In genomic region chr3:188327433-188327832, GRCh38 we compare ENCODE assay signal across 25 cellular contexts.
A peak's percentile ranks its signal among the peaks of the same experiment; 100 is the strongest.
DNase-seq lines count a peak whose midpoint lies in the region; ATAC-seq, FAIRE-seq and TF ChIP-seq lines count a peak whose summit lies in the region.
"Had no signal": no experiment of that assay in that cellular context is flagged by ENCODE, and none has a peak within 500 bp of the region (broad histone marks: within the 10 kb centered on the region; RNA-seq: fewer than 3 reads in every experiment).

No MANE protein-coding gene starts in this region.

- peaks cover 7% of the 10 kb centered on the region; the same call in 1 of the 2 replicates for H3K27me3 ChIP-seq in Karpas-422 (ENCODE audit: low read length)
- no peaks in the 10 kb centered on the region for H3K27me3 ChIP-seq in ascending aorta
- H3K27me3 ChIP-seq in keratinocyte (ENCODE audit: control insufficient read depth, extremely low read depth, insufficient read depth, low read length) = no peaks in the 10 kb centered on the region
- no peaks in the 10 kb centered on the region for H3K27me3 ChIP-seq in skeletal muscle tissue (ENCODE audit: control insufficient read depth in 3 of 3, insufficient read depth in 3 of 3, low read length in 3 of 3)
- H3K27me3 ChIP-seq in hepatocyte = no peaks in the 10 kb centered on the region
- H3K27me3 ChIP-seq: BE2C had no signal

- WGBS in hepatocyte (ENCODE audit: low lambda C conversion rate, missing lambda C conversion rate) = 70% methylated on average over 2 of the region's 2 CpGs

- H3K27me3 Mint-ChIP-seq in activated T-cell treated with anti-CD3 and anti-CD28 coated beads, Interleukin-2, amount 50 U/mL, for 72 hours (ENCODE audit: low read depth) = no peaks in the 10 kb centered on the region

- no peaks in the 10 kb centered on the region for H3K9me2 ChIP-seq in Karpas-422 (replicated peaks; ENCODE audit: insufficient read depth, low read length)
- H3K9me2 ChIP-seq in hepatocyte (replicated peaks; ENCODE audit: insufficient read depth) = no peaks in the 10 kb centered on the region

- no peak overlapping the region for H2AFZ ChIP-seq in Karpas-422 (ENCODE audit: low read length)
- no peak overlapping the region for H2AFZ ChIP-seq in keratinocyte (ENCODE audit: control insufficient read depth, low read length)
- H2AFZ ChIP-seq in hepatocyte = no peak overlapping the region

- peak; percentile 9 for FAIRE-seq in keratinocyte (lab: Jason Lieb, UNC)
- FAIRE-seq: D721Med, GM19239, HTR-8/SVneo, RCC 7860 had no signal

- H3K36me3 ChIP-seq in Karpas-422 (ENCODE audit: insufficient read depth, low read length) (no peaks in the 10 kb centered on the region), ascending aorta (no peaks in the 10 kb centered on the region), keratinocyte (ENCODE audit: control insufficient read depth in 2 of 2, extremely low read depth in 1 of 2, insufficient read depth in 2 of 2, low read length in 2 of 2) (peaks cover 0 to 4% of the 10 kb centered on the region in 2 experiments), skeletal muscle tissue (ENCODE audit: control insufficient read depth in 3 of 3, insufficient read depth in 3 of 3, low read length in 3 of 3) (no peaks in the 10 kb centered on the region), hepatocyte (replicated peaks; ENCODE audit: insufficient read depth, low read depth) (no peaks in the 10 kb centered on the region)
- H3K36me3 ChIP-seq: BE2C had no signal

- H3K9me3 ChIP-seq in Karpas-422 (ENCODE audit: low read length) = no peaks in the 10 kb centered on the region
- H3K9me3 ChIP-seq in ascending aorta = no peaks in the 10 kb centered on the region
- H3K9me3 ChIP-seq in keratinocyte (ENCODE audit: control insufficient read depth, low read depth, low read length) = no peaks in the 10 kb centered on the region
- H3K9me3 ChIP-seq in skeletal muscle tissue (ENCODE audit: control insufficient read depth in 3 of 3, low read length in 3 of 3) = no peaks in the 10 kb centered on the region
- H3K9me3 ChIP-seq in hepatocyte (ENCODE audit: low read depth) = no peaks in the 10 kb centered on the region
- H3K9me3 ChIP-seq: BE2C had no signal

- H3K4me2 ChIP-seq in Karpas-422 (ENCODE audit: low read depth, low read length, poor library complexity, severe bottlenecking) (peak overlapping the region; percentile 27), keratinocyte (ENCODE audit: control insufficient read depth, extremely low read depth, insufficient read depth, low read depth, low read length) (no peak overlapping the region), hepatocyte (no peak overlapping the region)
- H3K4me2 ChIP-seq: KMS-11 had no signal

- ATAC-seq in activated T-cell treated with anti-CD3 and anti-CD28 coated beads, Interleukin-2, amount 50 U/mL, for 72 hours (replicated peaks in 1 of 2) = no peak
- ATAC-seq in GM19035 (IDR thresholded peaks at IDR 0.05; ENCODE audit: unreplicated experiment) = no peak
- ATAC-seq: HCT116 had no signal

- no peak overlapping the region for H3K27ac Mint-ChIP-seq in activated T-cell treated with anti-CD3 and anti-CD28 coated beads, Interleukin-2, amount 50 U/mL, for 72 hours

- H3K4me3 ChIP-seq in Karpas-422 (ENCODE audit: low read length) (no peak overlapping the region), ascending aorta (no peak overlapping the region), keratinocyte (ENCODE audit: control insufficient read depth in 2 of 3, extremely low read depth in 1 of 3, insufficient read depth in 2 of 3, low read depth in 1 of 3, low read length in 3 of 3) (no peak overlapping the region), skeletal muscle tissue (ENCODE audit: low read length in 3 of 3) (no peak overlapping the region), hepatocyte (no peak overlapping the region)

- intact Hi-C loops in ascending aorta (cut with DNase I) = loop anchor here (5.0 to 10.0 kb wide), 4 partner anchors 60 to 585 kb away; partner anchors contain the start of gene LPP

- DNase-seq in Karpas-422 (no peak), ascending aorta (ENCODE audit: low spot score in 2 of 2) (no peak), keratinocyte (ENCODE audit: low read depth, low spot score) (no peak), hepatocyte (ENCODE audit: low spot score) (no peak)
- no peak for DNase-seq in activated T-cell treated with anti-CD3 and anti-CD28 coated beads, Interleukin-2, amount 50 U/mL, for 72 hours
- DNase-seq: BE2C; DMS53; EL; GF-D8; GOT3; NCI-H1694; NCI-H2081; NCI-H2171; NCI-H345; NCI-H524; NCI-H774; NK-92 treated with Interleukin-12 subunit alpha and Interleukin-12 subunit beta, amount 100 ng/mL, for 24 hours had no signal

- H3K9ac ChIP-seq in Karpas-422 (ENCODE audit: low read length) = no peak overlapping the region
- H3K9ac ChIP-seq in keratinocyte (ENCODE audit: control insufficient read depth, extremely low read depth, insufficient read depth, low read length) = no peak overlapping the region
- peak overlapping the region in 1 of 3 donors; percentile 51 for H3K9ac ChIP-seq in skeletal muscle tissue (ENCODE audit: low read depth in 1 of 3, low read length in 3 of 3)
- H3K9ac ChIP-seq: KMS-11 had no signal

- peaks cover 0 to 3% of the 10 kb centered on the region in 2 donors for H3K9me3 Mint-ChIP-seq in activated T-cell treated with anti-CD3 and anti-CD28 coated beads, Interleukin-2, amount 50 U/mL, for 72 hours

- TF ChIP-seq CTCF in ascending aorta (IDR thresholded peaks at IDR 0.05) (no peak), keratinocyte (optimal IDR thresholded peaks at IDR 0.05 in 1 of 3, IDR thresholded peaks at IDR 0.05 in 1 of 3, conservative IDR thresholded peaks at IDR 0.05 in 1 of 3; ENCODE audit: extremely low read depth in 1 of 3, insufficient read depth in 2 of 3, low read length in 3 of 3) (no peak), hepatocyte (IDR thresholded peaks at IDR 0.05; ENCODE audit: poor library complexity) (no peak)

- H3K4me3 Mint-ChIP-seq in activated T-cell treated with anti-CD3 and anti-CD28 coated beads, Interleukin-2, amount 50 U/mL, for 72 hours = no peak overlapping the region

- H3K79me2 ChIP-seq in Karpas-422 (ENCODE audit: low read length) = no peaks in the 10 kb centered on the region
- H3K79me2 ChIP-seq in keratinocyte (ENCODE audit: control insufficient read depth, insufficient read depth, low read length) = peaks cover 2% of the 10 kb centered on the region
- peaks cover 57% of the 10 kb centered on the region for H3K79me2 ChIP-seq in hepatocyte

- dilution Hi-C loops in keratinocyte (cut with MboI; ENCODE audit: extremely low pct_ligation_motif_present, low sequenced_read_pairs) = no loop called here

- H3K4me1 ChIP-seq in Karpas-422 (ENCODE audit: low read length) (peaks cover 34% of the 10 kb centered on the region), ascending aorta (peaks cover 11 to 47% of the 10 kb centered on the region in 2 donors), keratinocyte (ENCODE audit: control insufficient read depth, extremely low read depth, insufficient read depth, low read length) (peaks cover 6% of the 10 kb centered on the region), skeletal muscle tissue (ENCODE audit: control insufficient read depth in 3 of 3, insufficient read depth in 3 of 3, low read length in 3 of 3) (peaks cover 8 to 16% (median 8%) of the 10 kb centered on the region in 3 donors), hepatocyte (ENCODE audit: insufficient read depth) (no peaks in the 10 kb centered on the region)
- H3K4me1 ChIP-seq: BE2C had no signal

- peaks cover 78% of the 10 kb centered on the region for H3K4me1 Mint-ChIP-seq in activated T-cell treated with anti-CD3 and anti-CD28 coated beads, Interleukin-2, amount 50 U/mL, for 72 hours (ENCODE audit: low read depth)

- no peak overlapping the region for H3K27ac ChIP-seq in Karpas-422 (ENCODE audit: low read length)
- H3K27ac ChIP-seq in ascending aorta = peak overlapping the region; percentile 61 to 73
- no peak overlapping the region for H3K27ac ChIP-seq in keratinocyte (ENCODE audit: control insufficient read depth, insufficient read depth, low read length)
- peak overlapping the region; percentile 77 for H3K27ac ChIP-seq in skeletal muscle tissue (ENCODE audit: low read depth, low read length)
- no peak overlapping the region for H3K27ac ChIP-seq in hepatocyte
- H3K27ac ChIP-seq: KMS-11 had no signal

- H4K20me1 ChIP-seq in Karpas-422 (ENCODE audit: insufficient read depth, low read depth, low read length) (no peaks in the 10 kb centered on the region), keratinocyte (ENCODE audit: control insufficient read depth, extremely low read depth, insufficient read depth, low read length) (no peaks in the 10 kb centered on the region), hepatocyte (ENCODE audit: insufficient read depth, poor library complexity, severe bottlenecking) (no peaks in the 10 kb centered on the region)

- H3K36me3 Mint-ChIP-seq in activated T-cell treated with anti-CD3 and anti-CD28 coated beads, Interleukin-2, amount 50 U/mL, for 72 hours (ENCODE audit: insufficient read depth in 2 of 2) = peaks cover 7 to 9% of the 10 kb centered on the region in 2 donors

- no peaks in the 10 kb centered on the region for H3K9me1 ChIP-seq in keratinocyte (ENCODE audit: control insufficient read depth, extremely low read depth, insufficient read depth, low read length)

Comparison
In these comparisons a context has a peak if more than half of its experiments do, and no peak if none do; other contexts are left out.
1. H3K27ac ChIP-seq: peak in ascending aorta (2 of 2) and skeletal muscle tissue (single experiment); none in Karpas-422 (single experiment), keratinocyte (single experiment) and hepatocyte (single experiment).